In genomic region chr2:137893145-137893544, GRCh38 we compare ENCODE assay signal across 24 cellular contexts.
"Had no signal": no experiment of that assay in that cellular context is flagged by ENCODE, and none has a peak within 500 bp of the region (broad histone marks: within the 10 kb centered on the region; RNA-seq: fewer than 3 reads in every experiment).

No MANE protein-coding gene starts in this region.

- H3K36me3 ChIP-seq: esophagus muscularis mucosa, heart right ventricle, lower lobe of right lung, right atrium auricular region, stomach, thyroid gland, upper lobe of left lung, vagina had no signal

- H3K4me1 ChIP-seq: esophagus muscularis mucosa, foreskin keratinocyte, heart right ventricle, lower lobe of right lung, right atrium auricular region, thyroid gland, vagina had no signal

- ATAC-seq: activated CD4-positive, alpha-beta T cell treated with anti-CD3 and anti-CD28 coated beads for 36 hours; activated CD8-positive, alpha-beta memory T cell treated with anti-CD3 and anti-CD28 coated beads, Interleukin-2, amount 10 ng/mL, durations not matched to agents 7 days and 5 days; activated CD8-positive, alpha-beta T cell treated with anti-CD3 and anti-CD28 coated beads, Interleukin-2, amount 10 ng/mL, durations not matched to agents 7 days and 5 days; foreskin keratinocyte; heart right ventricle; left lobe of liver; naive thymus-derived CD8-positive, alpha-beta T cell; stimulated activated memory B cell treated with anti-CD40 and anti-IgM and Interleukin-4, amounts not matched to agents 10 μg/mL and 1 μg/mL and 100 μg/mL, for 72 hours had no signal

- H3K9me3 ChIP-seq: esophagus muscularis mucosa, heart right ventricle, lower lobe of right lung, right atrium auricular region, stomach, thyroid gland, upper lobe of left lung, vagina had no signal

- H3K4me3 ChIP-seq: esophagus muscularis mucosa, heart right ventricle, lower lobe of right lung, right atrium auricular region, smooth muscle cell, stomach, thyroid gland, upper lobe of left lung, vagina had no signal

- DNase-seq: activated CD4-positive, alpha-beta T cell treated with anti-CD3 and anti-CD28 coated beads for 36 hours; activated CD4-positive, CD25-positive, alpha-beta regulatory T cell; activated CD8-positive, alpha-beta memory T cell treated with anti-CD3 and anti-CD28 coated beads, Interleukin-2, amount 10 ng/mL, durations not matched to agents 7 days and 5 days; activated CD8-positive, alpha-beta T cell treated with anti-CD3 and anti-CD28 coated beads, Interleukin-2, amount 10 ng/mL, durations not matched to agents 7 days and 5 days; activated T-cell treated with anti-CD3 and anti-CD28 coated beads, Interleukin-2, amount 50 U/mL, for 48 hours; foreskin keratinocyte; heart right ventricle; kidney glomerular epithelial cell; lower lobe of right lung; mesenchymal stem cell; naive thymus-derived CD8-positive, alpha-beta T cell; nucleus accumbens; stimulated activated CD4-positive, alpha-beta T cell treated with anti-CD3 and anti-CD28 coated beads, Interleukin-1b, Interleukin-23, amount 100 ng/mL, for 48 hours; stimulated activated CD4-positive, alpha-beta T cell treated with anti-CD3 and anti-CD28 coated beads, Interleukin-4, amount 100 ng/mL, for 4 hours; stimulated activated CD8-positive, alpha-beta memory T cell treated with anti-CD3 and anti-CD28 coated beads, Interleukin-4, amount 100 ng/mL, for 48 hours; stomach; thyroid gland; upper lobe of left lung had no signal

- H3K27ac ChIP-seq: esophagus muscularis mucosa, foreskin keratinocyte, heart right ventricle, lower lobe of right lung, right atrium auricular region, stomach, thyroid gland, upper lobe of left lung, vagina had no signal

- H3K27me3 ChIP-seq: esophagus muscularis mucosa, foreskin keratinocyte, right atrium auricular region, thyroid gland, upper lobe of left lung, vagina had no signal
